Comparison of ENCODE assay signal across 1 cellular context in the genomic region with DNA sequence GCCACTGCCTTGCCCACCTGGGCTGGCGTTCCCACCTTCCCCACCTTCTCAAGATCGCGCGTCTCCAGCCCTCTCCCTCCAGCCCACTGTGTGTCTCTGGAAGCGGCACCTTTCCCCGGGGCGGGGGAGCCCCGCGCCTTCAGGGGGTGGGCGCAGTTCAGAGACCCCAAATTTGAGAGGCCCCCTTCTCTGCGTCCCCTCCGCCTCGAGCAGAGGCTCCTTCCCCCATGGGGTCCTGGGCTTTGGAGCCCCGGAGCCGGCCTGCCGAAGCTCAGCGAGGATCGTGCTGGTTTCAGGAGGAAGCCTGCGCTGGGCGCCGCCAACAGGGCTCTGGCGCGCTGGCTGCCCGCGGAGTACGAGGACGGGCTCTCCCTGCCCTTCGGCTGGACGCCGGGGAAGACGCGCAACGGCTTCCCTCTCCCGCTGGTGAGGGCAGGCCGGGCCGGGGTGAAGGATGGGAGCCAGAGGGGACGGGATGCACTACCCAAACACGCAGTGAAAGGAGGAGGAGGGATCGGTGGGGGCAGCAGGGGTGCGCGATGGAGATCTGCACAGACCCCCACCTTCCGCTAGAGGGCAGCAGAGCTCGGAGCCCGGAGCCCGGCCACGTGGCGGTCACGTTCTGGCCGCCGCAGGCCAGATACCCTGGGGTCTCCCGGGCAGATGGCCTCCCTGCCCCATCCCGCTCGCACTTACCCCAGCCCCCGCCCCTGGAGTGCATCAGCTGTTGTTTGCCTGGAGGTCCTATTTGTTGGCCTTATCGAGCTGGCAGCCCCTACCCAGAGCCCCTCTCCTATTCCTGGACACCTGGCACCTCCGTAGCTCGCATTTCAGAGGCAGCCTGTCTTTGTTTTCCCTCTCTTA.
A peak's percentile ranks its signal among the peaks of the same experiment; 100 is the strongest.
TF ChIP-seq lines count a peak whose summit lies in the region.

No MANE protein-coding gene starts in this region.

TF ChIP-seq in K562, 482 proteins besides CTCF, POLR2A, EP300 and RAD21 (continued from another document and continues in another):
- TF ChIP-seq, protein P1, sequence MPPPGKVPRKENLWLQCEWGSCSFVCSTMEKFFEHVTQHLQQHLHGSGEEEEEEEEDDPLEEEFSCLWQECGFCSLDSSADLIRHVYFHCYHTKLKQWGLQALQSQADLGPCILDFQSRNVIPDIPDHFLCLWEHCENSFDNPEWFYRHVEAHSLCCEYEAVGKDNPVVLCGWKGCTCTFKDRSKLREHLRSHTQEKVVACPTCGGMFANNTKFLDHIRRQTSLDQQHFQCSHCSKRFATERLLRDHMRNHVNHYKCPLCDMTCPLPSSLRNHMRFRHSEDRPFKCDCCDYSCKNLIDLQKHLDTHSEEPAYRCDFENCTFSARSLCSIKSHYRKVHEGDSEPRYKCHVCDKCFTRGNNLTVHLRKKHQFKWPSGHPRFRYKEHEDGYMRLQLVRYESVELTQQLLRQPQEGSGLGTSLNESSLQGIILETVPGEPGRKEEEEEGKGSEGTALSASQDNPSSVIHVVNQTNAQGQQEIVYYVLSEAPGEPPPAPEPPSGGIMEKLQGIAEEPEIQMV (tag; conservative IDR thresholded peaks at IDR 0.05; ENCODE audit: low read depth) = no peak
- TF ChIP-seq HDAC1 (IDR thresholded peaks at IDR 0.05) (no peak), AFF1 (IDR thresholded peaks at IDR 0.05; ENCODE audit: low read depth in 1 of 2, partially characterized antibody in 2 of 2) (no peak), HIVEP1 (CRISPR knock-in tag; IDR thresholded peaks at IDR 0.05) (no peak), ILK (tag; IDR thresholded peaks at IDR 0.05; ENCODE audit: borderline replicate concordance, low read depth) (no peak), KLF10 (CRISPR knock-in tag; IDR thresholded peaks at IDR 0.05) (no peak), BRD4 (IDR thresholded peaks at IDR 0.05) (no peak), CXXC5 (CRISPR knock-in tag; IDR thresholded peaks at IDR 0.05) (peak; percentile 77), PHB2 (IDR thresholded peaks at IDR 0.05; ENCODE audit: low read depth) (no peak), NFE2L1 (tag; IDR thresholded peaks at IDR 0.05; ENCODE audit: borderline replicate concordance, low read depth) (no peak), HDAC2 (IDR thresholded peaks at IDR 0.05) (0 out of 2 replicates have a peak, but pooled peaks have one; percentile 28), BCOR (IDR thresholded peaks at IDR 0.05) (no peak), SRSF9 (IDR thresholded peaks at IDR 0.05; ENCODE audit: borderline replicate concordance, low read depth, low read length) (no peak), RUNX1 (IDR thresholded peaks at IDR 0.05; ENCODE audit: low read depth) (no peak), PPARD (CRISPR knock-in tag; IDR thresholded peaks at IDR 0.05) (no peak), ETV6 (IDR thresholded peaks at IDR 0.05; ENCODE audit: borderline replicate concordance in 1 of 2, low read depth in 2 of 2, low read length in 1 of 2) (no peak), ETV6 (CRISPR knock-in tag; IDR thresholded peaks at IDR 0.05; ENCODE audit: borderline replicate concordance) (no peak; the same call in 1 of the 2 replicates), NRF1 (conservative IDR thresholded peaks at IDR 0.05 in 1 of 2, IDR thresholded peaks at IDR 0.05 in 1 of 2) (no peak), DMBX1 (CRISPR knock-in tag; IDR thresholded peaks at IDR 0.05; ENCODE audit: borderline replicate concordance) (0 out of 2 replicates have a peak, but pooled peaks have one; percentile 32), TFE3 (CRISPR knock-in tag; IDR thresholded peaks at IDR 0.05) (no peak), NCOA2 (IDR thresholded peaks at IDR 0.05; ENCODE audit: partially characterized antibody in 2 of 2) (no peak), FOXJ3 (CRISPR knock-in tag; IDR thresholded peaks at IDR 0.05) (no peak), NONO (IDR thresholded peaks at IDR 0.05; ENCODE audit: low read depth in 2 of 2, low read length in 1 of 2) (no peak), SMC3 (conservative IDR thresholded peaks at IDR 0.05; ENCODE audit: insufficient read depth, low read depth, low read length) (peak; percentile 67), HMG20A (CRISPR knock-in tag; conservative IDR thresholded peaks at IDR 0.05) (no peak), E2F3 (CRISPR knock-in tag; IDR thresholded peaks at IDR 0.05) (no peak), ZNF311 (CRISPR knock-in tag; IDR thresholded peaks at IDR 0.05) (no peak), MYBL2 (IDR thresholded peaks at IDR 0.05; ENCODE audit: low read depth) (no peak), MYBL2 (CRISPR knock-in tag; IDR thresholded peaks at IDR 0.05; ENCODE audit: borderline replicate concordance) (no peak), EWSR1 (IDR thresholded peaks at IDR 0.05; ENCODE audit: borderline replicate concordance, low read depth, partially characterized antibody) (no peak), JUNB (CRISPR knock-in tag; conservative IDR thresholded peaks at IDR 0.05) (no peak), SETDB1 (IDR thresholded peaks at IDR 0.05; ENCODE audit: low read length) (no peak), ETS2 (tag; IDR thresholded peaks at IDR 0.05; ENCODE audit: borderline replicate concordance, poor library complexity, severe bottlenecking) (no peak), HNRNPL (IDR thresholded peaks at IDR 0.05; ENCODE audit: low read depth, low read length) (0 out of 2 replicates have a peak, but pooled peaks have one; percentile 25), ZNF778 (CRISPR knock-in tag; IDR thresholded peaks at IDR 0.05) (no peak), SRF (CRISPR knock-in tag; IDR thresholded peaks at IDR 0.05) (no peak), NCOA4 (IDR thresholded peaks at IDR 0.05; ENCODE audit: partially characterized antibody) (no peak), TSC22D4 (tag; IDR thresholded peaks at IDR 0.05) (no peak), PTBP1 (IDR thresholded peaks at IDR 0.05; ENCODE audit: low read depth, low read length) (no peak), NELFE (IDR thresholded peaks at IDR 0.05; ENCODE audit: insufficient read depth, insufficient read length) (no peak), KDM4B (IDR thresholded peaks at IDR 0.05; ENCODE audit: borderline replicate concordance in 2 of 2, low read depth in 1 of 2) (no peak), NR1H2 (CRISPR knock-in tag; IDR thresholded peaks at IDR 0.05) (no peak), HNRNPH1 (optimal IDR thresholded peaks at IDR 0.05; ENCODE audit: low read depth, low read length) (no peak), ZNF253 (CRISPR knock-in tag; conservative IDR thresholded peaks at IDR 0.05) (no peak), ASH1L (IDR thresholded peaks at IDR 0.05; ENCODE audit: borderline replicate concordance, low read depth, partially characterized antibody) (no peak), ZNF408 (CRISPR knock-in tag; IDR thresholded peaks at IDR 0.05; ENCODE audit: low read depth) (no peak), DLX4 (CRISPR knock-in tag; IDR thresholded peaks at IDR 0.05) (no peak), ZFP30 (CRISPR knock-in tag; IDR thresholded peaks at IDR 0.05; ENCODE audit: borderline replicate concordance) (no peak), KLF1 (tag; IDR thresholded peaks at IDR 0.05) (no peak)
- TF ChIP-seq, protein P2, sequence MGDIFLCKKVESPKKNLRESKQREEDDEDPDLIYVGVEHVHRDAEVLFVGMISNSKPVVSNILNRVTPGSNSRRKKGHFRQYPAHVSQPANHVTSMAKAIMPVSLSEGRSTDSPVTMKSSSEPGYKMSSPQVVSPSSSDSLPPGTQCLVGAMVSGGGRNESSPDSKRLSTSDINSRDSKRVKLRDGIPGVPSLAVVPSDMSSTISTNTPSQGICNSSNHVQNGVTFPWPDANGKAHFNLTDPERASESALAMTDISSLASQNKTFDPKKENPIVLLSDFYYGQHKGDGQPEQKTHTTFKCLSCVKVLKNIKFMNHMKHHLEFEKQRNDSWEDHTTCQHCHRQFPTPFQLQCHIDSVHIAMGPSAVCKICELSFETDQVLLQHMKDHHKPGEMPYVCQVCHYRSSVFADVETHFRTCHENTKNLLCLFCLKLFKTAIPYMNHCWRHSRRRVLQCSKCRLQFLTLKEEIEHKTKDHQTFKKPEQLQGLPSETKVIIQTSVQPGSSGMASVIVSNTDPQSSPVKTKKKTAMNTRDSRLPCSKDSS (IDR thresholded peaks at IDR 0.05; ENCODE audit: low read depth, partially characterized antibody) = no peak
- TF ChIP-seq, protein P3, sequence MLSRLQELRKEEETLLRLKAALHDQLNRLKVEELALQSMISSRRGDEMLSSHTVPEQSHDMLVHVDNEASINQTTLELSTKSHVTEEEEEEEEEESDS (CRISPR knock-in tag; IDR thresholded peaks at IDR 0.05) = no peak
- TF ChIP-seq, protein P4, sequence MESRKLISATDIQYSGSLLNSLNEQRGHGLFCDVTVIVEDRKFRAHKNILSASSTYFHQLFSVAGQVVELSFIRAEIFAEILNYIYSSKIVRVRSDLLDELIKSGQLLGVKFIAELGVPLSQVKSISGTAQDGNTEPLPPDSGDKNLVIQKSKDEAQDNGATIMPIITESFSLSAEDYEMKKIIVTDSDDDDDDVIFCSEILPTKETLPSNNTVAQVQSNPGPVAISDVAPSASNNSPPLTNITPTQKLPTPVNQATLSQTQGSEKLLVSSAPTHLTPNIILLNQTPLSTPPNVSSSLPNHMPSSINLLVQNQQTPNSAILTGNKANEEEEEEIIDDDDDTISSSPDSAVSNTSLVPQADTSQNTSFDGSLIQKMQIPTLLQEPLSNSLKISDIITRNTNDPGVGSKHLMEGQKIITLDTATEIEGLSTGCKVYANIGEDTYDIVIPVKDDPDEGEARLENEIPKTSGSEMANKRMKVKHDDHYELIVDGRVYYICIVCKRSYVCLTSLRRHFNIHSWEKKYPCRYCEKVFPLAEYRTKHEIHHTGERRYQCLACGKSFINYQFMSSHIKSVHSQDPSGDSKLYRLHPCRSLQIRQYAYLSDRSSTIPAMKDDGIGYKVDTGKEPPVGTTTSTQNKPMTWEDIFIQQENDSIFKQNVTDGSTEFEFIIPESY (CRISPR knock-in tag; IDR thresholded peaks at IDR 0.05) = peak; percentile 96
- TF ChIP-seq, protein P5, sequence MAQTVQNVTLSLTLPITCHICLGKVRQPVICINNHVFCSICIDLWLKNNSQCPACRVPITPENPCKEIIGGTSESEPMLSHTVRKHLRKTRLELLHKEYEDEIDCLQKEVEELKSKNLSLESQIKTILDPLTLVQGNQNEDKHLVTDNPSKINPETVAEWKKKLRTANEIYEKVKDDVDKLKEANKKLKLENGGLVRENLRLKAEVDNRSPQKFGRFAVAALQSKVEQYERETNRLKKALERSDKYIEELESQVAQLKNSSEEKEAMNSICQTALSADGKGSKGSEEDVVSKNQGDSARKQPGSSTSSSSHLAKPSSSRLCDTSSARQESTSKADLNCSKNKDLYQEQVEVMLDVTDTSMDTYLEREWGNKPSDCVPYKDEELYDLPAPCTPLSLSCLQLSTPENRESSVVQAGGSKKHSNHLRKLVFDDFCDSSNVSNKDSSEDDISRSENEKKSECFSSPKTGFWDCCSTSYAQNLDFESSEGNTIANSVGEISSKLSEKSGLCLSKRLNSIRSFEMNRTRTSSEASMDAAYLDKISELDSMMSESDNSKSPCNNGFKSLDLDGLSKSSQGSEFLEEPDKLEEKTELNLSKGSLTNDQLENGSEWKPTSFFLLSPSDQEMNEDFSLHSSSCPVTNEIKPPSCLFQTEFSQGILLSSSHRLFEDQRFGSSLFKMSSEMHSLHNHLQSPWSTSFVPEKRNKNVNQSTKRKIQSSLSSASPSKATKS (CRISPR knock-in tag; IDR thresholded peaks at IDR 0.05) = no peak
- TF ChIP-seq, protein P6, sequence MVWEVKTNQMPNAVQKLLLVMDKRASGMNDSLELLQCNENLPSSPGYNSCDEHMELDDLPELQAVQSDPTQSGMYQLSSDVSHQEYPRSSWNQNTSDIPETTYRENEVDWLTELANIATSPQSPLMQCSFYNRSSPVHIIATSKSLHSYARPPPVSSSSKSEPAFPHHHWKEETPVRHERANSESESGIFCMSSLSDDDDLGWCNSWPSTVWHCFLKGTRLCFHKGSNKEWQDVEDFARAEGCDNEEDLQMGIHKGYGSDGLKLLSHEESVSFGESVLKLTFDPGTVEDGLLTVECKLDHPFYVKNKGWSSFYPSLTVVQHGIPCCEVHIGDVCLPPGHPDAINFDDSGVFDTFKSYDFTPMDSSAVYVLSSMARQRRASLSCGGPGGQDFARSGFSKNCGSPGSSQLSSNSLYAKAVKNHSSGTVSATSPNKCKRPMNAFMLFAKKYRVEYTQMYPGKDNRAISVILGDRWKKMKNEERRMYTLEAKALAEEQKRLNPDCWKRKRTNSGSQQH (CRISPR knock-in tag; IDR thresholded peaks at IDR 0.05) = 0 out of 2 replicates have a peak, but pooled peaks have one; percentile 6
